ENCODE assay signal across 8 cellular contexts in genomic region chr6:31900917-31901414, GRCh38.
DNase-seq lines count a peak whose midpoint lies in the region; ATAC-seq and TF ChIP-seq lines count a peak whose summit lies in the region.

No MANE protein-coding gene starts in this region.

- ATAC-seq in GM19467 (IDR thresholded peaks at IDR 0.05; ENCODE audit: unreplicated experiment): no peak

- H3K4me1 Mint-ChIP-seq in T-helper 1 cell treated with Interleukin-12 subunit alpha and Interleukin-12 subunit beta and Interleukin-4 antibody, amounts not matched to agents 30 μg/mL and 1 μg/mL, for 36 hours (ENCODE audit: low read depth): peaks cover 26% of the 10 kb centered on the region

- peaks cover 4% of the 10 kb centered on the region for H3K36me3 Mint-ChIP-seq in T-helper 1 cell treated with Interleukin-12 subunit alpha and Interleukin-12 subunit beta and Interleukin-4 antibody, amounts not matched to agents 30 μg/mL and 1 μg/mL, for 36 hours (ENCODE audit: low read depth)

- H3K36me3 ChIP-seq in adipocyte (ENCODE audit: control insufficient read depth, insufficient read depth, low read length, severe bottlenecking) (no peaks in the 10 kb centered on the region), stomach smooth muscle (ENCODE audit: control insufficient read depth in 2 of 2, insufficient read depth in 2 of 2, low read length in 2 of 2) (no peaks in the 10 kb centered on the region)

- H3K27me3 Mint-ChIP-seq in T-helper 1 cell treated with Interleukin-12 subunit alpha and Interleukin-12 subunit beta and Interleukin-4 antibody, amounts not matched to agents 30 μg/mL and 1 μg/mL, for 36 hours (ENCODE audit: low read depth): peaks cover 9% of the 10 kb centered on the region

- H3K4me1 ChIP-seq in adipocyte (ENCODE audit: control insufficient read depth, insufficient read depth, low read length) (peaks cover 31% of the 10 kb centered on the region), stomach smooth muscle (ENCODE audit: control insufficient read depth, insufficient read depth, low read length) (peaks cover 32% of the 10 kb centered on the region)

- H3K4me3 Mint-ChIP-seq in T-helper 1 cell treated with Interleukin-12 subunit alpha and Interleukin-12 subunit beta and Interleukin-4 antibody, amounts not matched to agents 30 μg/mL and 1 μg/mL, for 36 hours: peak overlapping the region; percentile 31

- H3K9me3 ChIP-seq in adipocyte (ENCODE audit: control insufficient read depth, low read length): no peaks in the 10 kb centered on the region
- H3K9me3 ChIP-seq in stomach smooth muscle (ENCODE audit: control insufficient read depth in 2 of 2, low read length in 2 of 2): no peaks in the 10 kb centered on the region

- H3K27ac Mint-ChIP-seq in T-helper 1 cell treated with Interleukin-12 subunit alpha and Interleukin-12 subunit beta and Interleukin-4 antibody, amounts not matched to agents 30 μg/mL and 1 μg/mL, for 36 hours: no peak overlapping the region

- H3K27me3 ChIP-seq in adipocyte (replicated peaks; ENCODE audit: control insufficient read depth, insufficient read depth, low read length): no peaks in the 10 kb centered on the region
- H3K27me3 ChIP-seq in stomach smooth muscle (ENCODE audit: control insufficient read depth in 1 of 2, insufficient read depth in 2 of 2, low read length in 2 of 2): no peaks in the 10 kb centered on the region

- H3K4me3 ChIP-seq in adipocyte (ENCODE audit: low read length): peak overlapping the region; percentile 82
- peak overlapping the region; percentile 45 to 88 for H3K4me3 ChIP-seq in stomach smooth muscle (ENCODE audit: low read length in 2 of 2)

- DNase-seq in T-helper 1 cell (no peak), adipocyte (ENCODE audit: low read depth) (no peak), kidney tubule cell (ENCODE audit: low spot score) (peak; percentile 30), GM20000 (ENCODE audit: low spot score) (no peak), CD1c-positive myeloid dendritic cell (ENCODE audit: extremely low spot score) (no peak)

- no peaks in the 10 kb centered on the region for H3K9me3 Mint-ChIP-seq in T-helper 1 cell treated with Interleukin-12 subunit alpha and Interleukin-12 subunit beta and Interleukin-4 antibody, amounts not matched to agents 30 μg/mL and 1 μg/mL, for 36 hours

- H3K27ac ChIP-seq in stomach smooth muscle (ENCODE audit: low read length): peak overlapping the region; percentile 53

- TF ChIP-seq CTCF in GM20000 (IDR thresholded peaks at IDR 0.05; ENCODE audit: extremely low read depth, missing control alignments): no peak

- H3K9ac ChIP-seq in adipocyte (ENCODE audit: low read length) (peak overlapping the region; percentile 82), stomach smooth muscle (ENCODE audit: low read length in 2 of 2) (no peak overlapping the region)
